Comparison of ENCODE assay signal across 8 cellular contexts in genomic region chr5:139293199-139293503, GRCh38. TPM values are rescaled to one million over a fixed set of nuclear protein-coding genes. Genes with fewer than 3 reads are reported as not detected.
DNase-seq lines count a peak whose midpoint lies in the region; ATAC-seq and TF ChIP-seq lines count a peak whose summit lies in the region.

No MANE protein-coding gene starts in this region.

- H3K79me2 ChIP-seq in parathyroid adenoma, result peaks cover 25% of the 10 kb centered on the region

- H3K9me3 ChIP-seq in ES-I3 (ENCODE audit: control insufficient read depth, insufficient read depth, low read length), result no peaks in the 10 kb centered on the region
- H3K9me3 ChIP-seq in Panc1 (ENCODE audit: control insufficient read depth, insufficient read depth, low read depth, low read length), result no peaks in the 10 kb centered on the region
- no peaks in the 10 kb centered on the region for H3K9me3 ChIP-seq in parathyroid adenoma (ENCODE audit: control insufficient read depth, low read length)

- DNase-seq in Panc1 (ENCODE audit: low read depth, low spot score) (no peak), epithelial cell of proximal tubule (ENCODE audit: low read depth) (no peak), ecto neural progenitor cell (ENCODE audit: low spot score) (no peak), NCI-H1694 (lab: John Stamatoyannopoulos, UW) (no peak), activated gamma-delta T cell (lab: John Stamatoyannopoulos, UW) (no peak), superior temporal gyrus (ENCODE audit: extremely low spot score) (no peak)

- intact Hi-C loops in Panc1 (cut with micrococcal nuclease; ENCODE audit: unreplicated experiment), result no loop called here

- ATAC-seq in Panc1, result no peak

- peak overlapping the region; percentile 43; the same call in 1 of the 2 replicates for H3K9ac ChIP-seq in ES-I3 (ENCODE audit: low read depth, low read length)
- peak overlapping the region; percentile 100 for H3K9ac ChIP-seq in parathyroid adenoma

- CTCF ChIA-PET in Panc1 (lab: Charles Lee), result interaction anchor here (0.6 to 0.7 kb wide), 4 partner anchors 105 to 838 kb away, joined by 4 to 10 read pairs (median 6); no protein-coding TSS in a partner anchor

- POLR2A ChIA-PET in Panc1 (lab: Charles Lee), result interaction anchor here (0.6 to 1.6 kb wide), 11 partner anchors 11 to 717 kb away, joined by 3 to 7 read pairs (median 5); partner anchors contain the start of gene PAIP2

- peaks cover 12% of the 10 kb centered on the region for H3K4me1 ChIP-seq in ES-I3 (ENCODE audit: insufficient read depth, low read length)
- H3K4me1 ChIP-seq in Panc1 (ENCODE audit: control insufficient read depth, insufficient read depth, low read length), result peaks cover 25% of the 10 kb centered on the region
- H3K4me1 ChIP-seq in parathyroid adenoma, result peaks cover 14% of the 10 kb centered on the region

- H3K27ac ChIP-seq in Panc1 (ENCODE audit: low read length), result peak overlapping the region; percentile 94
- H3K27ac ChIP-seq in parathyroid adenoma, result peak overlapping the region; percentile 97

- H3K4me3 ChIP-seq in Panc1 (ENCODE audit: low read depth in 2 of 2, low read length in 2 of 2) (peak overlapping the region; percentile 78 to 90), epithelial cell of proximal tubule (ENCODE audit: low read depth, low read length) (peak overlapping the region; percentile 86), parathyroid adenoma (ENCODE audit: low read depth, low read length) (peak overlapping the region; percentile 89)

- in situ Hi-C loops in Panc1 (cut with HindIII; ENCODE audit: low pct_unique_long_range_greater_than_20kb, low sequenced_read_pairs), result no loop called here

- H2AFZ ChIP-seq in parathyroid adenoma, result peak overlapping the region; percentile 75

- TF ChIP-seq CTCF in Panc1 (IDR thresholded peaks at IDR 0.05), result no peak
- no peak for TF ChIP-seq CTCF in epithelial cell of proximal tubule (conservative IDR thresholded peaks at IDR 0.05; ENCODE audit: low read depth, low read length)
- no peak for TF ChIP-seq CTCF in parathyroid adenoma (IDR thresholded peaks at IDR 0.05)

- H3K27me3 ChIP-seq in Panc1 (ENCODE audit: control insufficient read depth, insufficient read depth, low read length), result no peaks in the 10 kb centered on the region
- H3K27me3 ChIP-seq in parathyroid adenoma (ENCODE audit: control insufficient read depth, insufficient read depth, low read length), result no peaks in the 10 kb centered on the region

- H3K36me3 ChIP-seq in ES-I3 (ENCODE audit: insufficient read depth, low read length) (no peaks in the 10 kb centered on the region), Panc1 (ENCODE audit: control insufficient read depth, insufficient read depth, low read length) (peaks cover 6% of the 10 kb centered on the region), parathyroid adenoma (ENCODE audit: control insufficient read depth, insufficient read depth, low read length) (no peaks in the 10 kb centered on the region)

- peak overlapping the region; percentile 48 for H3K4me2 ChIP-seq in parathyroid adenoma (ENCODE audit: low read length)

- BruUV-seq in Panc1 (replicated peaks; lab: Mats Ljungman, UMichigan), result no TSS peak

RNA-seq across cellular contexts. Expression of gene MATR3, which starts 0.4 kb away (rescaled TPM):
- total RNA-seq in Panc1 (2021; ENCODE audit: unreplicated experiment) (194 TPM), epithelial cell of proximal tubule (175 and 183 TPM in 2 replicates)
- polyA plus RNA-seq in Panc1 (2012; ENCODE audit: insufficient read length), result 122 TPM

RNA-seq across cellular contexts. Expression of gene PAIP2, which starts 48.5 kb away (rescaled TPM):
- total RNA-seq in Panc1 (2021; ENCODE audit: unreplicated experiment) (79.4 TPM), epithelial cell of proximal tubule (54.0 and 77.6 TPM in 2 replicates)
- 229 TPM for polyA plus RNA-seq in Panc1 (2012; ENCODE audit: insufficient read length)
